ENCODE assay signal across 23 cellular contexts in genomic region chr17:68740555-68741447, GRCh38.
DNase-seq lines count a peak whose midpoint lies in the region; ATAC-seq, FAIRE-seq and TF ChIP-seq lines count a peak whose summit lies in the region.
"Had no signal": no experiment of that assay in that cellular context is flagged by ENCODE, and none has a peak within 500 bp of the region (broad histone marks: within the 10 kb centered on the region; RNA-seq: fewer than 3 reads in every experiment).

No MANE protein-coding gene starts in this region.

- in situ Hi-C loops in brain microvascular endothelial cell (cut with HindIII; ENCODE audit: low pct_ligation_motif_present, low sequenced_read_pairs), result no loop called here

- peak; percentile 78 for FAIRE-seq in urothelium cell line (lab: Jason Lieb, UNC)
- FAIRE-seq: A204.1, endothelial cell of umbilical vein had no signal

- peaks cover 0 to 25% (median 0%) of the 10 kb centered on the region in 3 donors for H3K9me3 ChIP-seq in gastroesophageal sphincter
- H3K9me3 ChIP-seq: gastrocnemius medialis, thyroid gland had no signal

- no peak overlapping the region for H3K4me3 Mint-ChIP-seq in mesothelial cell of epicardium
- H3K4me3 Mint-ChIP-seq: activated B cell treated with CpG ODN at 0.5 μM for 24 hours; CD4-positive, CD25-positive, alpha-beta regulatory T cell; naive B cell; stimulated activated effector memory CD8-positive, alpha-beta T cell treated with anti-CD3 and anti-CD28 coated beads, Interleukin-12 subunit alpha, Interleukin-12 subunit beta, amount 100 ng/mL, for 72 hours had no signal

- ATAC-seq in gastroesophageal sphincter (no peak), GM18858 (IDR thresholded peaks at IDR 0.05; ENCODE audit: unreplicated experiment) (no peak)
- ATAC-seq: gastrocnemius medialis; stimulated activated effector memory CD8-positive, alpha-beta T cell treated with anti-CD3 and anti-CD28 coated beads, Interleukin-12 subunit alpha, Interleukin-12 subunit beta, amount 100 ng/mL, for 72 hours had no signal

- H3K4me3 ChIP-seq in KMS-11 (IDR thresholded peaks at IDR 0.05; ENCODE audit: insufficient read depth, low read depth, low read length), result no peak overlapping the region
- H3K4me3 ChIP-seq in brain microvascular endothelial cell (ENCODE audit: low read depth, low read length), result no peak overlapping the region
- H3K4me3 ChIP-seq in gastroesophageal sphincter, result no peak overlapping the region
- H3K4me3 ChIP-seq: gastrocnemius medialis, lung, thyroid gland had no signal

- H3K9ac ChIP-seq in KMS-11, result no peak overlapping the region

- peaks cover 23% of the 10 kb centered on the region for H3K4me1 Mint-ChIP-seq in mesothelial cell of epicardium
- H3K4me1 Mint-ChIP-seq: activated B cell treated with CpG ODN at 0.5 μM for 24 hours; CD4-positive, CD25-positive, alpha-beta regulatory T cell; naive B cell; stimulated activated effector memory CD8-positive, alpha-beta T cell treated with anti-CD3 and anti-CD28 coated beads, Interleukin-12 subunit alpha, Interleukin-12 subunit beta, amount 100 ng/mL, for 72 hours had no signal

- H3K27me3 Mint-ChIP-seq in mesothelial cell of epicardium (ENCODE audit: low read depth), result no peaks in the 10 kb centered on the region

- H3K27ac Mint-ChIP-seq in mesothelial cell of epicardium, result no peak overlapping the region
- H3K27ac Mint-ChIP-seq: activated B cell treated with CpG ODN at 0.5 μM for 24 hours; CD4-positive, CD25-positive, alpha-beta regulatory T cell; naive B cell; stimulated activated effector memory CD8-positive, alpha-beta T cell treated with anti-CD3 and anti-CD28 coated beads, Interleukin-12 subunit alpha, Interleukin-12 subunit beta, amount 100 ng/mL, for 72 hours had no signal

- peak; percentile 33 for TF ChIP-seq CTCF in KMS-11 (conservative IDR thresholded peaks at IDR 0.05; ENCODE audit: low read depth, low read length)
- peak; percentile 34 for TF ChIP-seq CTCF in brain microvascular endothelial cell (IDR thresholded peaks at IDR 0.05; ENCODE audit: low read depth, low read length, missing control alignments)
- TF ChIP-seq CTCF in gastroesophageal sphincter (IDR thresholded peaks at IDR 0.05), result no peak
- no peak for TF ChIP-seq CTCF in mesothelial cell of epicardium (IDR thresholded peaks at IDR 0.05; ENCODE audit: unreplicated experiment)

- H3K27ac ChIP-seq in KMS-11 (no peak overlapping the region), brain microvascular endothelial cell (no peak overlapping the region), gastroesophageal sphincter (no peak overlapping the region)
- H3K27ac ChIP-seq: gastrocnemius medialis, RWPE1, thyroid gland had no signal

- no peak overlapping the region for H2AFZ ChIP-seq in KMS-11 (ENCODE audit: low read depth)

- H3K36me3 ChIP-seq in KMS-11 (ENCODE audit: insufficient read depth), result no peaks in the 10 kb centered on the region
- H3K36me3 ChIP-seq in brain microvascular endothelial cell (replicated peaks), result no peaks in the 10 kb centered on the region
- H3K36me3 ChIP-seq in gastroesophageal sphincter, result no peaks in the 10 kb centered on the region
- H3K36me3 ChIP-seq: gastrocnemius medialis, thyroid gland had no signal

- H3K79me2 ChIP-seq in KMS-11 (ENCODE audit: insufficient read depth, low read depth), result no peaks in the 10 kb centered on the region

- H3K4me1 ChIP-seq in KMS-11 (ENCODE audit: low read depth, poor library complexity, severe bottlenecking) (no peaks in the 10 kb centered on the region), gastroesophageal sphincter (no peaks in the 10 kb centered on the region)
- H3K4me1 ChIP-seq: gastrocnemius medialis had no signal

- H3K27me3 ChIP-seq in KMS-11 (ENCODE audit: insufficient read depth, low read depth) (no peaks in the 10 kb centered on the region), brain microvascular endothelial cell (replicated peaks) (no peaks in the 10 kb centered on the region), gastroesophageal sphincter (peaks cover 11% of the 10 kb centered on the region)
- H3K27me3 ChIP-seq: gastrocnemius medialis, thyroid gland had no signal

- no peaks in the 10 kb centered on the region for H4K20me1 ChIP-seq in KMS-11 (ENCODE audit: insufficient read depth)

- TF ChIP-seq EP300 in gastroesophageal sphincter (IDR thresholded peaks at IDR 0.05), result no peak

- peak; percentile 29 for DNase-seq in DMS53 (lab: John Stamatoyannopoulos, UW)
- no peak for DNase-seq in DMS53 treated with DMSO at 0.1 percent for 48 hours (lab: John Stamatoyannopoulos, UW; ENCODE audit: unreplicated experiment)
- DNase-seq in brain microvascular endothelial cell, result no peak
- DNase-seq in urothelium cell line (ENCODE audit: low spot score), result no peak
- DNase-seq in mesothelial cell of epicardium (ENCODE audit: low spot score in 2 of 2, unreplicated experiment in 2 of 2), result no peak
- DNase-seq: activated B cell treated with CpG ODN at 0.5 μM for 24 hours; CD4-positive, CD25-positive, alpha-beta regulatory T cell; EL; gastrocnemius medialis; H7; naive B cell; NCI-H1092; NCI-H2107; NCI-H526 treated with DMSO at 0.1 percent for 48 hours; thyroid gland had no signal

- H3K4me2 ChIP-seq in KMS-11, result no peak overlapping the region

- peaks cover 26% of the 10 kb centered on the region for H3K9me3 Mint-ChIP-seq in mesothelial cell of epicardium
- H3K9me3 Mint-ChIP-seq: stimulated activated effector memory CD8-positive, alpha-beta T cell treated with anti-CD3 and anti-CD28 coated beads, Interleukin-12 subunit alpha, Interleukin-12 subunit beta, amount 100 ng/mL, for 72 hours had no signal

- peaks cover 3% of the 10 kb centered on the region for H3K36me3 Mint-ChIP-seq in mesothelial cell of epicardium
- H3K36me3 Mint-ChIP-seq: CD4-positive, CD25-positive, alpha-beta regulatory T cell; stimulated activated effector memory CD8-positive, alpha-beta T cell treated with anti-CD3 and anti-CD28 coated beads, Interleukin-12 subunit alpha, Interleukin-12 subunit beta, amount 100 ng/mL, for 72 hours had no signal

- no peak for TF ChIP-seq POLR2A in gastroesophageal sphincter (IDR thresholded peaks at IDR 0.05)

- WGBS in gastroesophageal sphincter (ENCODE audit: low coverage in 1 of 2), 2 donors, result 81% methylated on average over 6 to 7 of the region's 8 CpGs

Comparison
In these comparisons a context has a peak if more than half of its experiments do, and no peak if none do; other contexts are left out.
1. CTCF ChIP-seq: peak in KMS-11 (single experiment) and brain microvascular endothelial cell (single experiment); none in gastroesophageal sphincter (0 of 4) and mesothelial cell of epicardium (single experiment).